Comparison of ENCODE assay signal across 16 cellular contexts in genomic region chrX:136260801-136261200, GRCh38. TPM values are rescaled to one million over a fixed set of nuclear protein-coding genes. Genes with fewer than 3 reads are reported as not detected.
A peak's percentile ranks its signal among the peaks of the same experiment; 100 is the strongest.
DNase-seq lines count a peak whose midpoint lies in the region; ATAC-seq and TF ChIP-seq lines count a peak whose summit lies in the region.
"Had no signal": no experiment of that assay in that cellular context is flagged by ENCODE, and none has a peak within 500 bp of the region (broad histone marks: within the 10 kb centered on the region; RNA-seq: fewer than 3 reads in every experiment).

No MANE protein-coding gene starts in this region.

- DNase-seq in AG10803 (ENCODE audit: low read depth) (peak; percentile 77), LHCN-M2 (ENCODE audit: low read depth) (peak; percentile 33), cardiac fibroblast (ENCODE audit: low read depth in 2 of 2) (peak; percentile 69 to 83), kidney glomerular epithelial cell (lab: John Stamatoyannopoulos, UW) (peak; percentile 42), COLO668 (lab: John Stamatoyannopoulos, UW; ENCODE audit: unreplicated experiment) (no peak), testis (no peak), NCI-H510A treated with DMSO at 0.1 percent for 48 hours (lab: John Stamatoyannopoulos, UW) (no peak)
- DNase-seq: CD4-positive, CD25-positive, alpha-beta regulatory T cell; endodermal cell; NCI-H69; SJCRH30; stimulated activated CD4-positive, alpha-beta T cell treated with anti-CD3 and anti-CD28 coated beads, Interleukin-4, amount 100 ng/mL, for 4 hours; WERI-Rb-1 had no signal

- H3K36me3 ChIP-seq in testis (ENCODE audit: low read depth, missing control alignments) = no peaks in the 10 kb centered on the region
- H3K36me3 ChIP-seq: SJCRH30, WERI-Rb-1 had no signal

- no peak for TF ChIP-seq POLR2A in testis (IDR thresholded peaks at IDR 0.05)

- H3K4me3 ChIP-seq in AG10803 (ENCODE audit: low read length) (no peak overlapping the region), cardiac fibroblast (replicated peaks in 1 of 2; ENCODE audit: low read depth in 2 of 2, low read length in 2 of 2) (no peak overlapping the region), testis (no peak overlapping the region)
- H3K4me3 ChIP-seq: SJCRH30 had no signal

- ATAC-seq in GM18858 (IDR thresholded peaks at IDR 0.05; ENCODE audit: unreplicated experiment) = no peak

- H3K27me3 ChIP-seq in testis = no peaks in the 10 kb centered on the region
- H3K27me3 ChIP-seq: SJCRH30 had no signal

- no peak for TF ChIP-seq CTCF in AG10803 (conservative IDR thresholded peaks at IDR 0.05; ENCODE audit: low read length)
- no peak for TF ChIP-seq CTCF in cardiac fibroblast (IDR thresholded peaks at IDR 0.05; ENCODE audit: low read depth, low read length)
- TF ChIP-seq CTCF in testis (IDR thresholded peaks at IDR 0.05) = no peak

- no peaks in the 10 kb centered on the region for H3K4me1 ChIP-seq in testis
- H3K4me1 ChIP-seq: SJCRH30 had no signal

- H3K9me3 ChIP-seq in testis = no peaks in the 10 kb centered on the region
- H3K9me3 ChIP-seq: SJCRH30 had no signal

- intact Hi-C loops in testis (cut with DNase I; ENCODE audit: low total_unique reads) = no loop called here

- 100% methylated on average over 1 of the region's 1 CpG for WGBS in testis, 2 donors

- no peak overlapping the region for H3K27ac ChIP-seq in testis
- H3K27ac ChIP-seq: HL-60, SJCRH30, WERI-Rb-1 had no signal

RNA-seq across cellular contexts. Expression of gene MAP7D3, which starts 9.6 kb away (rescaled TPM):
- total RNA-seq in LHCN-M2 (2014; rRNA removed) = 15.3 and 15.5 TPM in 2 replicates
- polyA plus RNA-seq in LHCN-M2 (2012) = 9.5 TPM
- total RNA-seq in testis = 10 to 100 TPM; 38.2 to 44.0 TPM
- 14.7 TPM for polyA plus RNA-seq in testis (ENCODE audit: insufficient read depth, low read depth, low replicate concordance)

RNA-seq across cellular contexts. Expression of gene ADGRG4, which starts 40.0 kb away (rescaled TPM):
- total RNA-seq in LHCN-M2 (2014; rRNA removed) = not detected in 2 replicates
- polyA plus RNA-seq in LHCN-M2 (2012) = not detected
- 1 to 10 TPM in 1 of 2 donors, under 1 TPM in 1; 0.50 to 1.0 TPM for total RNA-seq in testis
- polyA plus RNA-seq in testis (ENCODE audit: insufficient read depth, low read depth, low replicate concordance) = 0.28 TPM
- total RNA-seq: CD4-positive, CD25-positive, alpha-beta regulatory T cell; endodermal cell; mucosa of gallbladder; SJCRH30 had no signal
- polyA plus RNA-seq: CD4-positive, CD25-positive, alpha-beta regulatory T cell had no signal

Comparison
In these comparisons a context has a peak if more than half of its experiments do, and no peak if none do; other contexts are left out.
1. DNase-seq: peak in AG10803 (single experiment), LHCN-M2 (single experiment), cardiac fibroblast (2 of 2) and kidney glomerular epithelial cell (single experiment); none in COLO668 (single experiment), testis (single experiment) and NCI-H510A treated with DMSO at 0.1 percent for 48 hours (single experiment).